ENCODE assay signal across 9 cellular contexts in genomic region chr15:57395292-57395691, GRCh38. TPM values are rescaled to one million over a fixed set of nuclear protein-coding genes. Genes with fewer than 3 reads are reported as not detected.
DNase-seq lines count a peak whose midpoint lies in the region; ATAC-seq and TF ChIP-seq lines count a peak whose summit lies in the region.
"Had no signal": no experiment of that assay in that cellular context is flagged by ENCODE, and none has a peak within 500 bp of the region (broad histone marks: within the 10 kb centered on the region; RNA-seq: fewer than 3 reads in every experiment).

No MANE protein-coding gene starts in this region.

- TF ChIP-seq POLR2A in gastroesophageal sphincter (IDR thresholded peaks at IDR 0.05): no peak

- H3K27ac ChIP-seq in SJCRH30 (no peak overlapping the region), gastroesophageal sphincter (no peak overlapping the region)

- no peaks in the 10 kb centered on the region for H3K9me3 Mint-ChIP-seq in stimulated activated naive B cell treated with anti-CD40 and anti-IgM and Interleukin-4, amounts not matched to agents 10 μg/mL and 1 μg/mL and 100 μg/mL, for 72 hours

- H3K9me3 ChIP-seq in SJCRH30 (replicated peaks) (no peaks in the 10 kb centered on the region), gastroesophageal sphincter (no peaks in the 10 kb centered on the region)

- H3K4me1 Mint-ChIP-seq in stimulated activated naive B cell treated with anti-CD40 and anti-IgM and Interleukin-4, amounts not matched to agents 10 μg/mL and 1 μg/mL and 100 μg/mL, for 72 hours: no peaks in the 10 kb centered on the region

- peak; percentile 22 for ATAC-seq in gastroesophageal sphincter
- ATAC-seq in stimulated activated naive B cell treated with anti-CD40 and anti-IgM and Interleukin-4, amounts not matched to agents 10 μg/mL and 1 μg/mL and 100 μg/mL, for 72 hours (replicated peaks): peak; percentile 69 to 91

- POLR2A ChIA-PET in GM10248 (lab: Yijun Ruan, JAX): no interaction called here

- H3K36me3 Mint-ChIP-seq in stimulated activated naive B cell treated with anti-CD40 and anti-IgM and Interleukin-4, amounts not matched to agents 10 μg/mL and 1 μg/mL and 100 μg/mL, for 72 hours: no peaks in the 10 kb centered on the region

- H3K36me3 ChIP-seq in SJCRH30 (no peaks in the 10 kb centered on the region), gastroesophageal sphincter (no peaks in the 10 kb centered on the region)

- no peak overlapping the region for H3K4me3 Mint-ChIP-seq in stimulated activated naive B cell treated with anti-CD40 and anti-IgM and Interleukin-4, amounts not matched to agents 10 μg/mL and 1 μg/mL and 100 μg/mL, for 72 hours

- peak; percentile 11 for DNase-seq in NOMO-1 treated with DMSO at 0.1 percent for 48 hours (lab: John Stamatoyannopoulos, UW; ENCODE audit: unreplicated experiment)
- no peak for DNase-seq in NOMO-1 treated with dmso at 0.1 percent for 144 hours (lab: John Stamatoyannopoulos, UW; ENCODE audit: unreplicated experiment)
- DNase-seq in SJCRH30: peak; percentile 53 to 68
- DNase-seq in stimulated activated naive B cell treated with anti-CD40 and anti-IgM and Interleukin-4, amounts not matched to agents 10 μg/mL and 1 μg/mL and 100 μg/mL, for 72 hours: no peak
- DNase-seq in GM10248 (ENCODE audit: extremely low spot score): no peak
- DNase-seq in HuH-7.5 (ENCODE audit: low spot score): no peak
- no peak for DNase-seq in activated CD4-positive, CD25-positive, alpha-beta regulatory T cell treated with anti-CD3 and anti-CD28 coated beads, Interleukin-2, amount 50 U/mL, for 72 hours
- DNase-seq: stimulated activated naive CD4-positive, alpha-beta T cell treated with Interleukin-2 at 50 U/mL for 16 hours had no signal

- 22 to 65% methylated on average over 4 to 6 of the region's 6 CpGs for WGBS in gastroesophageal sphincter (ENCODE audit: low coverage in 1 of 2), 2 donors

- TF ChIP-seq EP300 in gastroesophageal sphincter (IDR thresholded peaks at IDR 0.05): no peak

- H3K27me3 ChIP-seq in SJCRH30 (no peaks in the 10 kb centered on the region), gastroesophageal sphincter (no peaks in the 10 kb centered on the region)

- peaks cover 0 to 4% of the 10 kb centered on the region in 2 donors for H3K27me3 Mint-ChIP-seq in stimulated activated naive B cell treated with anti-CD40 and anti-IgM and Interleukin-4, amounts not matched to agents 10 μg/mL and 1 μg/mL and 100 μg/mL, for 72 hours

- peaks cover 10% of the 10 kb centered on the region for H3K4me1 ChIP-seq in SJCRH30
- no peaks in the 10 kb centered on the region for H3K4me1 ChIP-seq in gastroesophageal sphincter

- CTCF ChIA-PET in GM10248 (lab: Yijun Ruan, JAX): interaction anchor here (0.7 to 1.3 kb wide), 3 partner anchors 12 to 28 kb away, joined by 3 read pairs; no protein-coding TSS in a partner anchor

- H3K27ac Mint-ChIP-seq in stimulated activated naive B cell treated with anti-CD40 and anti-IgM and Interleukin-4, amounts not matched to agents 10 μg/mL and 1 μg/mL and 100 μg/mL, for 72 hours: no peak overlapping the region

- no peak for TF ChIP-seq CTCF in gastroesophageal sphincter (IDR thresholded peaks at IDR 0.05)
- no peak for TF ChIP-seq CTCF in GM10248 (IDR thresholded peaks at IDR 0.05; ENCODE audit: control extremely low read depth, extremely low read depth, low read depth, missing control alignments)

- H3K4me3 ChIP-seq in SJCRH30 (no peak overlapping the region), gastroesophageal sphincter (no peak overlapping the region)

RNA-seq across cellular contexts. Expression of gene CGNL1, which starts 19.0 kb away (rescaled TPM):
- total RNA-seq in SJCRH30 (2014; rRNA removed; shearing (Covaris generic)): 5.5 and 5.9 TPM in 2 replicates
- total RNA-seq in gastroesophageal sphincter: 10 to 100 TPM in 3 of 4 donors, 1 to 10 TPM in 1; 8.5 to 36.4 (median 16.7) TPM

Comparison
In these comparisons a context has a peak if more than half of its experiments do, and no peak if none do; other contexts are left out.
1. DNase-seq: peak in NOMO-1 treated with DMSO at 0.1 percent for 48 hours (single experiment) and SJCRH30 (2 of 2); none in NOMO-1 treated with dmso at 0.1 percent for 144 hours (single experiment), stimulated activated naive B cell treated with anti-CD40 and anti-IgM and Interleukin-4, amounts not matched to agents 10 μg/mL and 1 μg/mL and 100 μg/mL, for 72 hours (single experiment), GM10248 (single experiment), HuH-7.5 (single experiment) and activated CD4-positive, CD25-positive, alpha-beta regulatory T cell treated with anti-CD3 and anti-CD28 coated beads, Interleukin-2, amount 50 U/mL, for 72 hours (single experiment).